8 cellular contexts compared by ENCODE assay signal in the genomic region with DNA sequence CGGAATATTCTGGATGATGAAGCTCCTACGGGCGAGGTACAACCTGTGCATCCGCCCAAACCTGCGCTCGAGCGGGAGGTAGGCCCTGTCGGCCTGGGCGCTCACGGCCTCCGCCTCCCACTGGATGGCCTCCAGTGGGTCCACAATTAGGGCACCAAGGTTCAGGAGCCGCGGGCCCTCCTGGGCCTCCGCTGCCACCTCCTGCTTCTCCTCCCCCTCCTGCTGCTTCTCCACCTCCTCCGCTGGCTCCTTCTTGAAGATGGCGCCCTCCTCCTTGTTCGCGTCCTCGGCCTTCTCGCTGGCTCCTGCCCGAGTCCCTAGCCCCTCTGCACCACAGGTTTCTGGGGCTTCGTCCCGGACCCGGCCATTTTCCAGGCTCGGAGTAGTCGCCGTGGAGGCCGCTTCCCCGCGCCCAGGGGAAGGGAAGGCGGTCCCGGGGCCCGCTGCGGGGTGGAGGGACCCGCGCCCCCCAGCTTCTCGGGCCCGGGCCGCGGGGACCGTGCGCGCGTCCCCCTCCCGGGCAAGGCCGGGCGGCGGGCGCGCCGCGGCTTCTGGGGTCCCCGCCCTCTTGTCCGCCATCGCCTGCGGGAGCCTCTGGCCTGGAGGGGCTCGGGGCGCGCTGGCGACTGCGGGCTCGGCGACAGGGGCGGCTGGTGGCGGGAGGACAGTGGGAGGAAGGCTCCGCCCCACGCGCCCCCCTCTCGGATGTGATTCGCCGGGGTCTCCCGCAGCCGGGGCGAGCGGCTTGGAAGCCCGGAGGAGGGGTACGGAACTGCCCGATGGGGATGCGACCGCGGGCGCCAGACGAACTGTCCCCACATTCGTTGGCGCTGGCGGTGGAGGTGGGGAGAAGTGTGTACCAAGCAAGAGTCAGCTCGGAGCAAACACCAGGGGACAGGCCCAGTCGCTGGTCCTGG. TPM values are rescaled to one million over a fixed set of nuclear protein-coding genes. Genes with fewer than 3 reads are reported as not detected.
A peak's percentile ranks its signal among the peaks of the same experiment; 100 is the strongest.
DNase-seq lines count a peak whose midpoint lies in the region; ATAC-seq, FAIRE-seq and TF ChIP-seq lines count a peak whose summit lies in the region.

No MANE protein-coding gene starts in this region.

- DNase-seq in GM12864 (ENCODE audit: low read depth) (no peak), SK-N-MC (ENCODE audit: low read depth, low spot score) (no peak), GM12878 (ENCODE audit: low read depth, low spot score) (no peak), sigmoid colon (peak; percentile 76), urothelium cell line (ENCODE audit: low spot score) (no peak)

- peak overlapping the region; percentile 46 for H2AFZ ChIP-seq in GM12878 (ENCODE audit: control insufficient read depth, low read depth, low read length)

- no peak for TF ChIP-seq EP300 in GM12878 (IDR thresholded peaks at IDR 0.05; ENCODE audit: borderline replicate concordance in 1 of 2, control insufficient read depth in 1 of 2, low read depth in 2 of 2, low read length in 2 of 2)
- no peak for TF ChIP-seq EP300 in sigmoid colon (IDR thresholded peaks at IDR 0.05)

- in situ Hi-C loops in GM12878 (cut with MboI) = no loop called here

- no peak for TF ChIP-seq CTCF in GM12864 (IDR thresholded peaks at IDR 0.05; ENCODE audit: low read depth, low read length, missing control alignments)
- TF ChIP-seq CTCF in GM12878 (IDR thresholded peaks at IDR 0.05 in 2 of 3, conservative IDR thresholded peaks at IDR 0.05 in 1 of 3; ENCODE audit: control insufficient read depth in 2 of 3, extremely low read depth in 1 of 3, insufficient read depth in 1 of 3, low read depth in 3 of 3, low read length in 3 of 3) = no peak
- TF ChIP-seq CTCF in sigmoid colon (IDR thresholded peaks at IDR 0.05) = no peak

- H3K27me3 ChIP-seq in GM12878 (replicated peaks in 1 of 2; ENCODE audit: control insufficient read depth in 2 of 2, insufficient read depth in 2 of 2, low read length in 1 of 2) = no peaks in the 10 kb centered on the region
- H3K27me3 ChIP-seq in iPS-15b (ENCODE audit: control insufficient read depth, insufficient read depth, low read length) = no peaks in the 10 kb centered on the region
- no peaks in the 10 kb centered on the region for H3K27me3 ChIP-seq in sigmoid colon

- peak overlapping the region; percentile 66 for H3K4me2 ChIP-seq in GM12878 (ENCODE audit: control insufficient read depth, insufficient read depth)

- WGBS in GM12878 (ENCODE audit: insufficient coverage, insufficient replicate concordance, low lambda C conversion rate, missing lambda C conversion rate) = 23% methylated on average over 70 of the region's 88 CpGs
- 2 to 6% methylated on average over 88 of the region's 88 CpGs for WGBS in sigmoid colon, 2 donors

- no TSS peak for BruUV-seq in GM12878 (replicated peaks; lab: Mats Ljungman, UMichigan)

- CTCF ChIA-PET in GM12878 (lab: Yijun Ruan, JAX) = interaction anchor here (0.6 to 1.6 kb wide), 3 partner anchors 11 to 484 kb away, joined by 3 to 4 read pairs (median 4); partner anchors contain the start of gene C20orf203

- ATAC-seq in GM12878 (peak; percentile 22; the same call in 2 of the 3 replicates), GM21515 (IDR thresholded peaks at IDR 0.05; ENCODE audit: unreplicated experiment) (no peak), GM19452 (IDR thresholded peaks at IDR 0.05; ENCODE audit: unreplicated experiment) (no peak)

- no peaks in the 10 kb centered on the region; the same call in 1 of the 2 replicates for H4K20me1 ChIP-seq in GM12878 (ENCODE audit: control insufficient read depth, insufficient read depth)

- TF ChIP-seq POLR2A in GM12878 (IDR thresholded peaks at IDR 0.05; ENCODE audit: low read depth, low read length) (peak; percentile 47), sigmoid colon (IDR thresholded peaks at IDR 0.05) (no peak)

- no peaks in the 10 kb centered on the region for H3K79me2 ChIP-seq in GM12878 (ENCODE audit: control insufficient read depth, insufficient read depth, low read length)

- no peaks in the 10 kb centered on the region; the same call in 1 of the 2 replicates for H3K36me3 ChIP-seq in SK-N-MC (ENCODE audit: insufficient read depth, low read length)
- peaks cover under 1 to 12% of the 10 kb centered on the region in 2 experiments; a peak in 2 of 4 replicates for H3K36me3 ChIP-seq in GM12878 (ENCODE audit: control insufficient read depth in 2 of 2, insufficient read depth in 2 of 2, low read length in 1 of 2)
- no peaks in the 10 kb centered on the region for H3K36me3 ChIP-seq in iPS-15b (ENCODE audit: control insufficient read depth, insufficient read depth, low read length)
- peaks cover 0 to 4% (median 1%) of the 10 kb centered on the region in 4 donors for H3K36me3 ChIP-seq in sigmoid colon

- no peaks in the 10 kb centered on the region for H3K9me3 ChIP-seq in SK-N-MC (ENCODE audit: low read depth, low read length)
- H3K9me3 ChIP-seq in GM12878 (replicated peaks; ENCODE audit: control insufficient read depth, insufficient read depth, low read length) = no peaks in the 10 kb centered on the region
- H3K9me3 ChIP-seq in iPS-15b (ENCODE audit: control insufficient read depth, insufficient read depth, low read length) = no peaks in the 10 kb centered on the region
- no peaks in the 10 kb centered on the region for H3K9me3 ChIP-seq in sigmoid colon

- SMC1A ChIA-PET in GM12878 (lab: Charles Lee; ENCODE audit: uncharacterized antibody, unreplicated experiment) = no interaction called here

- FAIRE-seq in GM12878 (lab: Jason Lieb, UNC) = no peak
- no peak for FAIRE-seq in urothelium cell line (lab: Jason Lieb, UNC)

- no peak overlapping the region for H3K27ac ChIP-seq in SK-N-MC
- H3K27ac ChIP-seq in GM12878 (ENCODE audit: control insufficient read depth, insufficient read depth) = no peak overlapping the region
- peak overlapping the region; percentile 83 to 91 (median 84) for H3K27ac ChIP-seq in sigmoid colon

- no peak for TF ChIP-seq RAD21 in GM12878 (IDR thresholded peaks at IDR 0.05; ENCODE audit: insufficient read depth, low read depth, low read length)

- RAD21 ChIA-PET in GM12878 (lab: Charles Lee; ENCODE audit: unreplicated experiment) = no interaction called here

- POLR2A ChIA-PET in GM12878 (lab: Charles Lee) = no interaction called here

- peak overlapping the region; percentile 55 for H3K9ac ChIP-seq in SK-N-MC (ENCODE audit: insufficient read length)
- peak overlapping the region; percentile 43; the same call in 1 of the 2 replicates for H3K9ac ChIP-seq in GM12878 (ENCODE audit: control insufficient read depth, insufficient read depth, low read length)
- H3K9ac ChIP-seq in iPS-15b (ENCODE audit: low read depth, low read length) = peak overlapping the region; percentile 79

- H3K4me3 ChIP-seq in GM12864 (ENCODE audit: low read depth, low read length) (peak overlapping the region; percentile 54), SK-N-MC (peak overlapping the region; percentile 58), GM12878 (peak overlapping the region; percentile 29; the same call in 1 of the 2 replicates), iPS-15b (ENCODE audit: low read depth, low read length) (peak overlapping the region; percentile 79), sigmoid colon (peak overlapping the region; percentile 55 to 84 (median 64))

- H3K4me1 ChIP-seq in GM12878 (ENCODE audit: control insufficient read depth, insufficient read depth, low read length) (no peaks in the 10 kb centered on the region), iPS-15b (ENCODE audit: control insufficient read depth, insufficient read depth, low read length) (peaks cover 9% of the 10 kb centered on the region), sigmoid colon (peaks cover 0 to 53% (median 23%) of the 10 kb centered on the region in 4 donors)

- intact Hi-C loops in GM12878 (cut with micrococcal nuclease; ENCODE audit: unreplicated experiment) (no loop called here), sigmoid colon (cut with DNase I) (loop anchor here (5.0 kb wide), 1 partner anchor 87 kb away; the partner anchor contains the start of gene KIF3B)

RNA-seq across cellular contexts. Expression of gene PLAGL2, which starts 17.6 kb away (rescaled TPM):
- 14.3 and 14.4 TPM in 2 replicates for total RNA-seq in GM12878 (2013; cell fraction: nucleolus; rRNA removed)
- total RNA-seq in GM12878 (2014; rRNA removed) = 7.3 and 7.8 TPM in 2 replicates
- 8.3 and 8.4 TPM in 2 replicates for total RNA-seq in GM12878 (2014; rRNA removed; fragmentation: Illumina TruSeq; extraction: Trizol)
- total RNA-seq in GM12878 (2021) = 29.7 and 31.7 TPM in 2 replicates
- 10.0 TPM for polyA plus RNA-seq in GM12878 (2011; ENCODE audit: low read depth)
- 4.5 and 7.4 TPM in 2 replicates for polyA plus RNA-seq in GM12878 (2011; rRNA removed)
- 12.2 and 16.8 TPM in 2 replicates for polyA plus RNA-seq in GM12878 (2011; cell fraction: cytosol; rRNA removed)
- 9.1 and 11.8 TPM in 2 replicates for polyA plus RNA-seq in GM12878 (2011; cell fraction: nucleus; rRNA removed)
- polyA plus RNA-seq in GM12878 (2012) = 14.5 and 15.6 TPM in 2 replicates
- 31.0 and 32.3 TPM in 2 replicates for polyA plus RNA-seq in GM12878 (2014; fragmentation: Illumina TruSeq; extraction: Trizol)
- 1 to 10 TPM; 4.4 to 7.3 TPM for polyA plus RNA-seq in GM12878 (2014; fragmentation: Nextera tagmentation; extraction: Ambion mirVana)
- 18.4 and 18.5 TPM in 2 replicates for polyA plus RNA-seq in GM12878 (2014; rRNA removed)
- polyA plus RNA-seq in GM12878 (2016; fragmentation: Nextera tagmentation; extraction: Ambion mirVana) = 10 to 100 TPM; 18.3 to 21.0 TPM
- 11.8 and 13.9 TPM in 2 replicates for polyA minus RNA-seq in GM12878 (2011; rRNA and poly(A)+ RNA removed)
- polyA minus RNA-seq in GM12878 (2011; cell fraction: cytosol; rRNA and poly(A)+ RNA removed) = 7.6 and 8.5 TPM in 2 replicates
- 5.7 and 10.1 TPM in 2 replicates for polyA minus RNA-seq in GM12878 (2011; cell fraction: nucleus; rRNA and poly(A)+ RNA removed)
- total RNA-seq in sigmoid colon = 1 to 10 TPM; 3.3 to 5.6 (median 4.6) TPM
- polyA plus RNA-seq in sigmoid colon = 10 to 100 TPM in 1 of 3 donors, 1 to 10 TPM in 2; 3.0 to 12.5 (median 8.1) TPM

RNA-seq across cellular contexts. Expression of gene POFUT1, which starts 17.7 kb away (rescaled TPM):
- 41.7 and 45.3 TPM in 2 replicates for total RNA-seq in GM12878 (2013; cell fraction: nucleolus; rRNA removed)
- 23.1 and 24.0 TPM in 2 replicates for total RNA-seq in GM12878 (2014; rRNA removed)
- 20.5 and 22.2 TPM in 2 replicates for total RNA-seq in GM12878 (2014; rRNA removed; fragmentation: Illumina TruSeq; extraction: Trizol)
- total RNA-seq in GM12878 (2021) = 30.5 and 33.4 TPM in 2 replicates
- polyA plus RNA-seq in GM12878 (2011; ENCODE audit: low read depth) = 8.4 TPM
- polyA plus RNA-seq in GM12878 (2011; rRNA removed) = 11.3 and 15.1 TPM in 2 replicates
- 17.4 and 18.3 TPM in 2 replicates for polyA plus RNA-seq in GM12878 (2011; cell fraction: cytosol; rRNA removed)
- 15.7 and 18.9 TPM in 2 replicates for polyA plus RNA-seq in GM12878 (2011; cell fraction: nucleus; rRNA removed)
- 10.4 and 11.9 TPM in 2 replicates for polyA plus RNA-seq in GM12878 (2012)
- polyA plus RNA-seq in GM12878 (2014; fragmentation: Illumina TruSeq; extraction: Trizol) = 24.1 and 25.1 TPM in 2 replicates
- polyA plus RNA-seq in GM12878 (2014; fragmentation: Nextera tagmentation; extraction: Ambion mirVana) = 1 to 10 TPM; 2.6 to 3.9 TPM
- polyA plus RNA-seq in GM12878 (2014; rRNA removed) = 19.3 and 19.8 TPM in 2 replicates
- 10 to 100 TPM; 24.4 to 24.9 TPM for polyA plus RNA-seq in GM12878 (2016; fragmentation: Nextera tagmentation; extraction: Ambion mirVana)
- 19.7 and 21.4 TPM in 2 replicates for polyA minus RNA-seq in GM12878 (2011; rRNA and poly(A)+ RNA removed)
- 6.5 and 6.7 TPM in 2 replicates for polyA minus RNA-seq in GM12878 (2011; cell fraction: cytosol; rRNA and poly(A)+ RNA removed)
- polyA minus RNA-seq in GM12878 (2011; cell fraction: nucleus; rRNA and poly(A)+ RNA removed) = 11.1 and 20.3 TPM in 2 replicates
- total RNA-seq in sigmoid colon = 10 to 100 TPM; 23.5 to 31.6 (median 27.8) TPM
- 10 to 100 TPM in 2 of 3 donors, 1 to 10 TPM in 1; 7.2 to 25.3 (median 10.6) TPM for polyA plus RNA-seq in sigmoid colon

Comparison
In these comparisons a context has a peak if more than half of its experiments do, and no peak if none do; other contexts are left out.
1. H3K4me3 ChIP-seq: peak in every context shown above with its lines; median percentile 79 in iPS-15b; 64 in sigmoid colon; 58 in SK-N-MC; 54 in GM12864; 29 in GM12878.
2. H3K27ac ChIP-seq: peak in sigmoid colon (4 of 4); none in SK-N-MC (single experiment) and GM12878 (single experiment).
3. Peak in every context shown above with its lines, with median percentiles within 50 percentile points of each other: H3K9ac ChIP-seq.